In genomic region chr12:67531519-67531918, GRCh38 we compare ENCODE assay signal across 24 cellular contexts.
"Had no signal": no experiment of that assay in that cellular context is flagged by ENCODE, and none has a peak within 500 bp of the region (broad histone marks: within the 10 kb centered on the region; RNA-seq: fewer than 3 reads in every experiment).

No MANE protein-coding gene starts in this region.

- H3K27me3 ChIP-seq: adrenal gland, brain microvascular endothelial cell, gastrocnemius medialis, thyroid gland had no signal

- H3K27ac ChIP-seq: adrenal gland, brain microvascular endothelial cell, gastrocnemius medialis, thyroid gland had no signal

- H3K4me3 Mint-ChIP-seq: activated naive CD8-positive, alpha-beta T cell; activated T-cell treated with anti-CD3 and anti-CD28 coated beads, Interleukin-2, amount 50 U/mL, for 24 hours; activated T-helper 17 cell treated with anti-CD3 and anti-CD28 coated beads, Interleukin-2, amount 50 U/mL, for 72 hours; mesothelial cell of epicardium; natural killer cell; stimulated activated naive CD8-positive, alpha-beta T cell treated with anti-CD3 and anti-CD28 coated beads, Interleukin-15, Interleukin-2, amounts not matched to agents 100 ng/mL and 50 ng/mL, for 24 hours had no signal

- H3K4me1 ChIP-seq: gastrocnemius medialis, thyroid gland had no signal

- H3K27me3 Mint-ChIP-seq: activated T-cell treated with anti-CD3 and anti-CD28 coated beads, Interleukin-2, amount 50 U/mL, for 24 hours; activated T-helper 17 cell treated with anti-CD3 and anti-CD28 coated beads, Interleukin-2, amount 50 U/mL, for 72 hours; stimulated activated naive CD8-positive, alpha-beta T cell treated with anti-CD3 and anti-CD28 coated beads, Interleukin-15, Interleukin-2, amounts not matched to agents 100 ng/mL and 50 ng/mL, for 24 hours had no signal

- H3K4me3 ChIP-seq: adrenal gland, gastrocnemius medialis, thyroid gland had no signal

- H3K9me3 ChIP-seq: adrenal gland, gastrocnemius medialis, thyroid gland had no signal

- H3K36me3 ChIP-seq: adrenal gland, brain microvascular endothelial cell, gastrocnemius medialis, thyroid gland had no signal

- H3K27ac Mint-ChIP-seq: activated naive CD8-positive, alpha-beta T cell; activated T-cell treated with anti-CD3 and anti-CD28 coated beads, Interleukin-2, amount 50 U/mL, for 24 hours; activated T-helper 17 cell treated with anti-CD3 and anti-CD28 coated beads, Interleukin-2, amount 50 U/mL, for 72 hours; mesothelial cell of epicardium; natural killer cell; progenitor cell of endocrine pancreas; stimulated activated naive CD8-positive, alpha-beta T cell treated with anti-CD3 and anti-CD28 coated beads, Interleukin-15, Interleukin-2, amounts not matched to agents 100 ng/mL and 50 ng/mL, for 24 hours had no signal

- ATAC-seq: activated T-helper 17 cell treated with anti-CD3 and anti-CD28 coated beads, Interleukin-2, amount 50 U/mL, for 72 hours; gastrocnemius medialis; left ventricle myocardium superior; natural killer cell had no signal

- H3K36me3 Mint-ChIP-seq: mesothelial cell of epicardium, natural killer cell had no signal

- DNase-seq: activated CD4-positive, alpha-beta T cell treated with anti-CD3 and anti-CD28 coated beads for 1 hour; activated CD4-positive, alpha-beta T cell treated with anti-CD3 and anti-CD28 coated beads, Interleukin-2, amount 50 U/mL, for 1 hour; activated CD8-positive, alpha-beta memory T cell treated with anti-CD3 and anti-CD28 coated beads for 24 hours; activated CD8-positive, alpha-beta memory T cell treated with anti-CD3 and anti-CD28 coated beads, Interleukin-2, amount 50 U/mL, for 4 hours; activated T-cell treated with anti-CD3 and anti-CD28 coated beads, Interleukin-2, amount 50 U/mL, for 24 hours; adrenal gland; brain microvascular endothelial cell; central memory CD4-positive, alpha-beta T cell; dermis blood vessel endothelial cell; effector CD8-positive, alpha-beta T cell; gastrocnemius medialis; hippocampal formation; left ventricle myocardium superior; mammary epithelial cell; natural killer cell; retina; substantia nigra; T-helper 9 cell; thyroid gland had no signal

- H3K9me3 Mint-ChIP-seq: activated T-cell treated with anti-CD3 and anti-CD28 coated beads, Interleukin-2, amount 50 U/mL, for 24 hours; mesothelial cell of epicardium; natural killer cell; stimulated activated naive CD8-positive, alpha-beta T cell treated with anti-CD3 and anti-CD28 coated beads, Interleukin-15, Interleukin-2, amounts not matched to agents 100 ng/mL and 50 ng/mL, for 24 hours had no signal

- H3K4me1 Mint-ChIP-seq: activated T-helper 17 cell treated with anti-CD3 and anti-CD28 coated beads, Interleukin-2, amount 50 U/mL, for 72 hours had no signal
